1 cellular context compared by ENCODE assay signal in the genomic region with DNA sequence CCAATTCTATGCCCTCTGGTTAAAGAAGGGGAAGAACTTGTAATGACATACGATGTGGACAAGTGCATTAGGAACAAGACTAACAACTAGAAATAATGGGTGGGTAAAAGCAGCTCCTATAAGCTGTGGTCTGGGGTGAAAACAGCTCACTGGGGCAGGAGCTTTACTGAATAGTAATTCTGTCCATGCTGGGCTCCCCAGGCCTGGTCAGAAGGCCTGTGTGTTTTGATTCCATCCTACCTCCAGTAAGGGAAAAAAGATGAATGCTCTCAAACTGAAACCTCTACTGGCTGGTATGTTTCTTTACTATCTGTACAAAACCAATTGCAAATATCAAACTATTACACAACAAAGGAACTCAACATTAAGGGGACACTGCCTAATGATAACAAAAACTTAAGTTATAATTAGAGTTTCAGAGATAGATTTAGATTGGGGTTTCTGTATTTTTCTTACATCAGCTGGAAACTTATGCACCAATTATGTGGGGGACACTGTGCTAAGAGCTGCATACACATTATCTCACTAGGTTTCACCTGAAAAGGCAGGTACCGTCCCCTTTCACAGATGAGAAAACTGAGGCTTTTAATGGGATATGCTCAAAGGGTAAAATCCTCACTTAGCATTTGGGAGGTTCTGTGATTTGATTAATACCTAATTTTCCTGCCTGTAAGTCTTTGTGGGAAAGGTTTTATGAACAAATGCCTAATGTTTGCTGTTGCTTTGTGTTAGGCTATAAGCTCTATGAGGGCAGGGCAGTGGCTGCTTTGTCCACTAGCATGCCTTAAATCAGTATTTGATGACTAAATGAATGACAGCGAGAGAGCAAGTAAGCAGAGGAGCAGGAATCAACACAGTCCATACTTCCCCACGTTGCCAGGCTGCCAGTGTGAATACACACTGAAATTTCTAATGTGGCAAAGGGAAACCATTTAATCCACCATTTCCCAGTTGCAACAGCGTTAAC.
TF ChIP-seq lines count a peak whose summit lies in the region.

No MANE protein-coding gene starts in this region.

TF ChIP-seq in H1, 55 proteins besides CTCF, POLR2A, EP300 and RAD21:
- no peak for TF ChIP-seq CHD1 (IDR thresholded peaks at IDR 0.05; ENCODE audit: low read depth, low read length)
- no peak for TF ChIP-seq CBX5 (IDR thresholded peaks at IDR 0.05; ENCODE audit: low read depth, low read length)
- TF ChIP-seq PHF8 (conservative IDR thresholded peaks at IDR 0.05; ENCODE audit: low read depth, low read length), result no peak
- TF ChIP-seq SIX5 (IDR thresholded peaks at IDR 0.05; ENCODE audit: low read depth, low read length), result no peak
- TF ChIP-seq TAF1 (IDR thresholded peaks at IDR 0.05; ENCODE audit: low read depth, low read length), result no peak
- TF ChIP-seq KDM1A (IDR thresholded peaks at IDR 0.05; ENCODE audit: borderline replicate concordance, low read length), result no peak
